1 cellular context compared by ENCODE assay signal in the genomic region with DNA sequence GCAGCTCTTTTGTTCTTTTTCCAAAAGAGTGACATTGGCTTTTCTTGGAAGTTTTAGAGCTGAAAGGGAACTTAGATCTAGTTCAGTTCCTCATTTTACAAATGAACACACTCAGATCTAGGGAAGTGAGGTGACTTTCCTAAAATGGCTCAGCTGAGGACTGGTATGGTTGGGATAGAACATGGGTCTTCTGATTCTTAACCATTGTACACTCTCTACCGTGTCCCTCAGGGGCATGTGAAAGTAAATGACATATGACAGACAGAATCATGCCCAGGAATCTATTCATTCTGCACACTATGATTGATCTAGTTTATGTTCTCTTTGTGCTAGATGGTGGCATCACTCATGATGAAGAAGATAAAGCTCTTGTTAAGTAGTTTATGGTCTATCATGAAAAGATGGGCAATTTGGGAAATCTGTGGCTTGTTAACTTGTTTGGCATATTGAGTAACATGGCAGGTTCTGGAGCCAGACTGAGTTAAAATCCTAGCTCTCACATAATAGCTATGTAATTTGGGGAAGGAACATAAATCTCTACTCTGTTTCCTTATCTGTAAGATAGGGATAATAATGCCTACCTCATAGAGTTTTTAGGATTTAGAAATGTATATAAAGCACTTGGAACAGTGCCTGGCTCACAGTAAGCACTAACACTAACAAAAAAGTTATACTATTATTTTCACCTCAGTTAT.
TF ChIP-seq lines count a peak whose summit lies in the region.

No MANE protein-coding gene starts in this region.

TF ChIP-seq in GM12878, 131 proteins besides CTCF, POLR2A, EP300 and RAD21:
- TF ChIP-seq TCF12 (IDR thresholded peaks at IDR 0.05; ENCODE audit: low read depth, low read length) (no peak), IKZF2 (IDR thresholded peaks at IDR 0.05) (peak; percentile 36 to 50; a peak in 2 of 4 replicates), CHD2 (IDR thresholded peaks at IDR 0.05; ENCODE audit: borderline replicate concordance, low read depth, low read length) (no peak), FOS (IDR thresholded peaks at IDR 0.05; ENCODE audit: borderline replicate concordance, extremely low read depth, insufficient read length) (no peak), TCF7 (IDR thresholded peaks at IDR 0.05; ENCODE audit: borderline replicate concordance) (no peak), RBBP5 (conservative IDR thresholded peaks at IDR 0.05) (no peak), CHD4 (IDR thresholded peaks at IDR 0.05) (no peak), POLR2AphosphoS2 (IDR thresholded peaks at IDR 0.05; ENCODE audit: low read depth, low read length) (no peak), SREBF2 (IDR thresholded peaks at IDR 0.05; ENCODE audit: low read length) (no peak), POLR2AphosphoS5 (IDR thresholded peaks at IDR 0.05; ENCODE audit: low read length) (no peak), BCL11A (IDR thresholded peaks at IDR 0.05; ENCODE audit: low read depth, low read length) (no peak), SPI1 (IDR thresholded peaks at IDR 0.05; ENCODE audit: borderline replicate concordance, insufficient read depth, low read depth, low read length) (peak; percentile 80; the same call in 1 of the 2 replicates), EED (IDR thresholded peaks at IDR 0.05; ENCODE audit: low read depth) (0 out of 2 replicates have a peak, but pooled peaks have one; percentile 34), NFIC (IDR thresholded peaks at IDR 0.05; ENCODE audit: low read depth, low read length) (0 out of 2 replicates have a peak, but pooled peaks have one; percentile 28)
- TF ChIP-seq, protein P1, sequence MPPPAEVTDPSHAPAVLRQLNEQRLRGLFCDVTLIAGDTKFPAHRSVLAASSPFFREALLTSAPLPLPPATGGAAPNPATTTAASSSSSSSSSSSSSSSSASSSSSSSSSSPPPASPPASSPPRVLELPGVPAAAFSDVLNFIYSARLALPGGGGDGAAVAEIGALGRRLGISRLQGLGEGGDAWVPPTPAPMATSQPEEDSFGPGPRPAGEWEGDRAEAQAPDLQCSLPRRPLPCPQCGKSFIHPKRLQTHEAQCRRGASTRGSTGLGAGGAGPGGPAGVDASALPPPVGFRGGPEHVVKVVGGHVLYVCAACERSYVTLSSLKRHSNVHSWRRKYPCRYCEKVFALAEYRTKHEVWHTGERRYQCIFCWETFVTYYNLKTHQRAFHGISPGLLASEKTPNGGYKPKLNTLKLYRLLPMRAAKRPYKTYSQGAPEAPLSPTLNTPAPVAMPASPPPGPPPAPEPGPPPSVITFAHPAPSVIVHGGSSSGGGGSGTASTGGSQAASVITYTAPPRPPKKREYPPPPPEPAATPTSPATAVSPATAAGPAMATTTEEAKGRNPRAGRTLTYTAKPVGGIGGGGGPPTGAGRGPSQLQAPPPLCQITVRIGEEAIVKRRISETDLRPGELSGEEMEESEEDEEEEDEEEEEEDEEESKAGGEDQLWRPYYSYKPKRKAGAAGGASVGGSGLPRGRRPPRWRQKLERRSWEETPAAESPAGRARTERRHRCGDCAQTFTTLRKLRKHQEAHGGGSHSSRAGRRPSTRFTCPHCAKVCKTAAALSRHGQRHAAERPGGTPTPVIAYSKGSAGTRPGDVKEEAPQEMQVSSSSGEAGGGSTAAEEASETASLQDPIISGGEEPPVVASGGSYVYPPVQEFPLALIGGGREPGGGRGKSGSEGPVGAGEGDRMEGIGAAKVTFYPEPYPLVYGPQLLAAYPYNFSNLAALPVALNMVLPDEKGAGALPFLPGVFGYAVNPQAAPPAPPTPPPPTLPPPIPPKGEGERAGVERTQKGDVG (CRISPR knock-in tag; IDR thresholded peaks at IDR 0.05), result no peak
- TF ChIP-seq, protein P2, sequence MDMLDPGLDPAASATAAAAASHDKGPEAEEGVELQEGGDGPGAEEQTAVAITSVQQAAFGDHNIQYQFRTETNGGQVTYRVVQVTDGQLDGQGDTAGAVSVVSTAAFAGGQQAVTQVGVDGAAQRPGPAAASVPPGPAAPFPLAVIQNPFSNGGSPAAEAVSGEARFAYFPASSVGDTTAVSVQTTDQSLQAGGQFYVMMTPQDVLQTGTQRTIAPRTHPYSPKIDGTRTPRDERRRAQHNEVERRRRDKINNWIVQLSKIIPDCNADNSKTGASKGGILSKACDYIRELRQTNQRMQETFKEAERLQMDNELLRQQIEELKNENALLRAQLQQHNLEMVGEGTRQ (IDR thresholded peaks at IDR 0.05; ENCODE audit: borderline replicate concordance, low read depth, low read length), result no peak
- TF ChIP-seq, protein P3, sequence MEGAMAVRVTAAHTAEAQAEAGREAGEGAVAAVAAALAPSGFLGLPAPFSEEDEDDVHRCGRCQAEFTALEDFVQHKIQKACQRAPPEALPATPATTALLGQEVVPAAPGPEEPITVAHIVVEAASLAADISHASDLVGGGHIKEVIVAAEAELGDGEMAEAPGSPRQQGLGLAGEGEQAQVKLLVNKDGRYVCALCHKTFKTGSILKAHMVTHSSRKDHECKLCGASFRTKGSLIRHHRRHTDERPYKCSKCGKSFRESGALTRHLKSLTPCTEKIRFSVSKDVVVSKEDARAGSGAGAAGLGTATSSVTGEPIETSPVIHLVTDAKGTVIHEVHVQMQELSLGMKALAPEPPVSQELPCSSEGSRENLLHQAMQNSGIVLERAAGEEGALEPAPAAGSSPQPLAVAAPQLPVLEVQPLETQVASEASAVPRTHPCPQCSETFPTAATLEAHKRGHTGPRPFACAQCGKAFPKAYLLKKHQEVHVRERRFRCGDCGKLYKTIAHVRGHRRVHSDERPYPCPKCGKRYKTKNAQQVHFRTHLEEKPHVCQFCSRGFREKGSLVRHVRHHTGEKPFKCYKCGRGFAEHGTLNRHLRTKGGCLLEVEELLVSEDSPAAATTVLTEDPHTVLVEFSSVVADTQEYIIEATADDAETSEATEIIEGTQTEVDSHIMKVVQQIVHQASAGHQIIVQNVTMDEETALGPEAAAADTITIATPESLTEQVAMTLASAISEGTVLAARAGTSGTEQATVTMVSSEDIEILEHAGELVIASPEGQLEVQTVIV (IDR thresholded peaks at IDR 0.05; ENCODE audit: borderline replicate concordance, partially characterized antibody), result no peak
- TF ChIP-seq, protein P4, sequence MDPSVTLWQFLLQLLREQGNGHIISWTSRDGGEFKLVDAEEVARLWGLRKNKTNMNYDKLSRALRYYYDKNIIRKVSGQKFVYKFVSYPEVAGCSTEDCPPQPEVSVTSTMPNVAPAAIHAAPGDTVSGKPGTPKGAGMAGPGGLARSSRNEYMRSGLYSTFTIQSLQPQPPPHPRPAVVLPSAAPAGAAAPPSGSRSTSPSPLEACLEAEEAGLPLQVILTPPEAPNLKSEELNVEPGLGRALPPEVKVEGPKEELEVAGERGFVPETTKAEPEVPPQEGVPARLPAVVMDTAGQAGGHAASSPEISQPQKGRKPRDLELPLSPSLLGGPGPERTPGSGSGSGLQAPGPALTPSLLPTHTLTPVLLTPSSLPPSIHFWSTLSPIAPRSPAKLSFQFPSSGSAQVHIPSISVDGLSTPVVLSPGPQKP (IDR thresholded peaks at IDR 0.05; ENCODE audit: low read depth, low read length), result no peak
- TF ChIP-seq, protein P5, sequence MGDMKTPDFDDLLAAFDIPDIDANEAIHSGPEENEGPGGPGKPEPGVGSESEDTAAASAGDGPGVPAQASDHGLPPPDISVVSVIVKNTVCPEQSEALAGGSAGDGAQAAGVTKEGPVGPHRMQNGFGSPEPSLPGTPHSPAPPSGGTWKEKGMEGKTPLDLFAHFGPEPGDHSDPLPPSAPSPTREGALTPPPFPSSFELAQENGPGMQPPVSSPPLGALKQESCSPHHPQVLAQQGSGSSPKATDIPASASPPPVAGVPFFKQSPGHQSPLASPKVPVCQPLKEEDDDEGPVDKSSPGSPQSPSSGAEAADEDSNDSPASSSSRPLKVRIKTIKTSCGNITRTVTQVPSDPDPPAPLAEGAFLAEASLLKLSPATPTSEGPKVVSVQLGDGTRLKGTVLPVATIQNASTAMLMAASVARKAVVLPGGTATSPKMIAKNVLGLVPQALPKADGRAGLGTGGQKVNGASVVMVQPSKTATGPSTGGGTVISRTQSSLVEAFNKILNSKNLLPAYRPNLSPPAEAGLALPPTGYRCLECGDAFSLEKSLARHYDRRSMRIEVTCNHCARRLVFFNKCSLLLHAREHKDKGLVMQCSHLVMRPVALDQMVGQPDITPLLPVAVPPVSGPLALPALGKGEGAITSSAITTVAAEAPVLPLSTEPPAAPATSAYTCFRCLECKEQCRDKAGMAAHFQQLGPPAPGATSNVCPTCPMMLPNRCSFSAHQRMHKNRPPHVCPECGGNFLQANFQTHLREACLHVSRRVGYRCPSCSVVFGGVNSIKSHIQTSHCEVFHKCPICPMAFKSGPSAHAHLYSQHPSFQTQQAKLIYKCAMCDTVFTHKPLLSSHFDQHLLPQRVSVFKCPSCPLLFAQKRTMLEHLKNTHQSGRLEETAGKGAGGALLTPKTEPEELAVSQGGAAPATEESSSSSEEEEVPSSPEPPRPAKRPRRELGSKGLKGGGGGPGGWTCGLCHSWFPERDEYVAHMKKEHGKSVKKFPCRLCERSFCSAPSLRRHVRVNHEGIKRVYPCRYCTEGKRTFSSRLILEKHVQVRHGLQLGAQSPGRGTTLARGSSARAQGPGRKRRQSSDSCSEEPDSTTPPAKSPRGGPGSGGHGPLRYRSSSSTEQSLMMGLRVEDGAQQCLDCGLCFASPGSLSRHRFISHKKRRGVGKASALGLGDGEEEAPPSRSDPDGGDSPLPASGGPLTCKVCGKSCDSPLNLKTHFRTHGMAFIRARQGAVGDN (IDR thresholded peaks at IDR 0.05), result no peak
- TF ChIP-seq, protein P6, sequence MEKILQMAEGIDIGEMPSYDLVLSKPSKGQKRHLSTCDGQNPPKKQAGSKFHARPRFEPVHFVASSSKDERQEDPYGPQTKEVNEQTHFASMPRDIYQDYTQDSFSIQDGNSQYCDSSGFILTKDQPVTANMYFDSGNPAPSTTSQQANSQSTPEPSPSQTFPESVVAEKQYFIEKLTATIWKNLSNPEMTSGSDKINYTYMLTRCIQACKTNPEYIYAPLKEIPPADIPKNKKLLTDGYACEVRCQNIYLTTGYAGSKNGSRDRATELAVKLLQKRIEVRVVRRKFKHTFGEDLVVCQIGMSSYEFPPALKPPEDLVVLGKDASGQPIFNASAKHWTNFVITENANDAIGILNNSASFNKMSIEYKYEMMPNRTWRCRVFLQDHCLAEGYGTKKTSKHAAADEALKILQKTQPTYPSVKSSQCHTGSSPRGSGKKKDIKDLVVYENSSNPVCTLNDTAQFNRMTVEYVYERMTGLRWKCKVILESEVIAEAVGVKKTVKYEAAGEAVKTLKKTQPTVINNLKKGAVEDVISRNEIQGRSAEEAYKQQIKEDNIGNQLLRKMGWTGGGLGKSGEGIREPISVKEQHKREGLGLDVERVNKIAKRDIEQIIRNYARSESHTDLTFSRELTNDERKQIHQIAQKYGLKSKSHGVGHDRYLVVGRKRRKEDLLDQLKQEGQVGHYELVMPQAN (conservative IDR thresholded peaks at IDR 0.05), result no peak
TF ChIP-seq in GM12878: peak in this region for 4.
